ENCODE assay signal across 26 cellular contexts in genomic region chr12:123121670-123122069, GRCh38. TPM values are rescaled to one million over a fixed set of nuclear protein-coding genes. Genes with fewer than 3 reads are reported as not detected.
DNase-seq lines count a peak whose midpoint lies in the region; ATAC-seq and TF ChIP-seq lines count a peak whose summit lies in the region.
"Had no signal": no experiment of that assay in that cellular context is flagged by ENCODE, and none has a peak within 500 bp of the region (broad histone marks: within the 10 kb centered on the region; RNA-seq: fewer than 3 reads in every experiment).

No MANE protein-coding gene starts in this region.

- H3K4me2 ChIP-seq in BLaER1 treated with 17β-estradiol and CSF1 and Interleukin-3, amounts not matched to agents 10 nM and 100 nM = peak overlapping the region in 9 of 11 experiments; percentile 17 to 80 (median 67); a peak in 13 of 22 replicates
- H3K4me2 ChIP-seq: GM23338 had no signal

- ATAC-seq in HG02588 (IDR thresholded peaks at IDR 0.05; ENCODE audit: unreplicated experiment) = no peak
- ATAC-seq: GM23338 had no signal

- H3K9me3 ChIP-seq in BLaER1 treated with 17β-estradiol and CSF1 and Interleukin-3, amounts not matched to agents 10 nM and 100 nM (replicated peaks in 1 of 11) = no peaks in the 10 kb centered on the region
- no peaks in the 10 kb centered on the region for H3K9me3 ChIP-seq in liver (ENCODE audit: control insufficient read depth in 4 of 4, low read length in 3 of 4)
- H3K9me3 ChIP-seq: uterus had no signal

- H3K27me3 Mint-ChIP-seq in T-helper 1 cell treated with Interleukin-12 subunit alpha and Interleukin-12 subunit beta and Interleukin-4 antibody, amounts not matched to agents 30 μg/mL and 1 μg/mL, for 36 hours (ENCODE audit: low read depth) = no peaks in the 10 kb centered on the region
- H3K27me3 Mint-ChIP-seq in activated CD4-positive, alpha-beta memory T cell treated with anti-CD3 and anti-CD28 coated beads for 36 hours = no peaks in the 10 kb centered on the region

- peaks cover 41% of the 10 kb centered on the region for H3K4me1 Mint-ChIP-seq in T-helper 1 cell treated with Interleukin-12 subunit alpha and Interleukin-12 subunit beta and Interleukin-4 antibody, amounts not matched to agents 30 μg/mL and 1 μg/mL, for 36 hours (ENCODE audit: low read depth)
- H3K4me1 Mint-ChIP-seq in activated CD4-positive, alpha-beta memory T cell treated with anti-CD3 and anti-CD28 coated beads for 36 hours (ENCODE audit: low read depth) = peaks cover 38% of the 10 kb centered on the region

- no peak overlapping the region for H3K27ac ChIP-seq in BLaER1 treated with 17β-estradiol and CSF1 and Interleukin-3, amounts not matched to agents 10 nM and 100 nM
- no peak overlapping the region for H3K27ac ChIP-seq in liver (ENCODE audit: low read depth in 1 of 2, low read length in 2 of 2)
- H3K27ac ChIP-seq: uterus, WERI-Rb-1 had no signal

- H3K4me3 Mint-ChIP-seq in T-helper 1 cell treated with Interleukin-12 subunit alpha and Interleukin-12 subunit beta and Interleukin-4 antibody, amounts not matched to agents 30 μg/mL and 1 μg/mL, for 36 hours = peak overlapping the region; percentile 65
- no peak overlapping the region for H3K4me3 Mint-ChIP-seq in activated CD4-positive, alpha-beta memory T cell treated with anti-CD3 and anti-CD28 coated beads for 36 hours
- H3K4me3 Mint-ChIP-seq: GM23338 had no signal

- POLR2A ChIA-PET in activated CD4-positive, alpha-beta memory T cell treated with anti-CD3 and anti-CD28 coated beads for 36 hours (lab: Charles Lee) = no interaction called here

- 68% methylated on average over 6 of the region's 6 CpGs for WGBS in liver

- peaks cover 5% of the 10 kb centered on the region for H3K36me3 Mint-ChIP-seq in T-helper 1 cell treated with Interleukin-12 subunit alpha and Interleukin-12 subunit beta and Interleukin-4 antibody, amounts not matched to agents 30 μg/mL and 1 μg/mL, for 36 hours (ENCODE audit: low read depth)
- H3K36me3 Mint-ChIP-seq in activated CD4-positive, alpha-beta memory T cell treated with anti-CD3 and anti-CD28 coated beads for 36 hours = no peaks in the 10 kb centered on the region

- no peak for TF ChIP-seq CTCF in liver (IDR thresholded peaks at IDR 0.05; ENCODE audit: low read depth, low read length, missing input control)

- CTCF ChIA-PET in activated CD4-positive, alpha-beta memory T cell treated with anti-CD3 and anti-CD28 coated beads for 36 hours (lab: Charles Lee) = no interaction called here

- H3K27ac Mint-ChIP-seq in T-helper 1 cell treated with Interleukin-12 subunit alpha and Interleukin-12 subunit beta and Interleukin-4 antibody, amounts not matched to agents 30 μg/mL and 1 μg/mL, for 36 hours = peak overlapping the region; percentile 92
- peak overlapping the region; percentile 53 for H3K27ac Mint-ChIP-seq in activated CD4-positive, alpha-beta memory T cell treated with anti-CD3 and anti-CD28 coated beads for 36 hours
- H3K27ac Mint-ChIP-seq: GM23338 had no signal

- DNase-seq in T-helper 1 cell (no peak), NCI-H1105 treated with DMSO at 0.1 percent for 48 hours (lab: John Stamatoyannopoulos, UW) (no peak), middle frontal gyrus (ENCODE audit: extremely low spot score, low spot score) (no peak)
- DNase-seq in activated CD4-positive, alpha-beta memory T cell treated with anti-CD3 and anti-CD28 coated beads for 36 hours = no peak
- DNase-seq: ACHN; activated effector memory CD4-positive, alpha-beta T cell treated with Interleukin-2 at 50 U/mL for 16 hours; cerebellar nuclear complex; DMS79 treated with DMSO at 0.1 percent for 48 hours; erythroblast; foreskin melanocyte; hippocampal formation; islet precursor cell; MM.1S; NCI-H1436 treated with DMSO at 0.1 percent for 48 hours; NCI-H2171; NCI-H774; retina; SIG-M5; substantia nigra; uterus; WERI-Rb-1 had no signal

- H3K36me3 ChIP-seq in BLaER1 treated with 17β-estradiol and CSF1 and Interleukin-3, amounts not matched to agents 10 nM and 100 nM = peaks cover 0 to 7% (median 0%) of the 10 kb centered on the region in 11 experiments; a peak in 2 of 22 replicates
- H3K36me3 ChIP-seq in liver (ENCODE audit: control insufficient read depth in 4 of 4, insufficient read depth in 3 of 4, low read depth in 1 of 4, low read length in 3 of 4) = no peaks in the 10 kb centered on the region
- H3K36me3 ChIP-seq: uterus, WERI-Rb-1 had no signal

- intact Hi-C loops in activated CD4-positive, alpha-beta memory T cell treated with anti-CD3 and anti-CD28 coated beads for 36 hours (cut with micrococcal nuclease) = no loop called here

- TF ChIP-seq RAD21 in liver (IDR thresholded peaks at IDR 0.05) = no peak

- no peaks in the 10 kb centered on the region for H4K20me1 ChIP-seq in BLaER1 treated with 17β-estradiol and CSF1 and Interleukin-3, amounts not matched to agents 10 nM and 100 nM

- no peak overlapping the region for H3K9ac ChIP-seq in BLaER1 treated with 17β-estradiol and CSF1 and Interleukin-3, amounts not matched to agents 10 nM and 100 nM
- H3K9ac ChIP-seq in liver (ENCODE audit: low read depth in 1 of 2, low read length in 2 of 2) = no peak overlapping the region

- H3K4me3 ChIP-seq in BLaER1 treated with 17β-estradiol and CSF1 and Interleukin-3, amounts not matched to agents 10 nM and 100 nM = no peak overlapping the region
- H3K4me3 ChIP-seq in liver (ENCODE audit: low read depth in 1 of 3, low read length in 3 of 3) = no peak overlapping the region
- H3K4me3 ChIP-seq: GM23338, uterus had no signal

- no peaks in the 10 kb centered on the region for H3K27me3 ChIP-seq in BLaER1 treated with 17β-estradiol and CSF1 and Interleukin-3, amounts not matched to agents 10 nM and 100 nM
- H3K27me3 ChIP-seq in liver (ENCODE audit: control insufficient read depth in 4 of 4, insufficient read depth in 4 of 4, low read length in 3 of 4) = no peaks in the 10 kb centered on the region
- H3K27me3 ChIP-seq: uterus had no signal

- H3K9me3 Mint-ChIP-seq in T-helper 1 cell treated with Interleukin-12 subunit alpha and Interleukin-12 subunit beta and Interleukin-4 antibody, amounts not matched to agents 30 μg/mL and 1 μg/mL, for 36 hours = no peaks in the 10 kb centered on the region
- H3K9me3 Mint-ChIP-seq in activated CD4-positive, alpha-beta memory T cell treated with anti-CD3 and anti-CD28 coated beads for 36 hours = no peaks in the 10 kb centered on the region
- H3K9me3 Mint-ChIP-seq: GM23338 had no signal

- H3K4me1 ChIP-seq in BLaER1 treated with 17β-estradiol and CSF1 and Interleukin-3, amounts not matched to agents 10 nM and 100 nM = peaks cover 16 to 76% (median 50%) of the 10 kb centered on the region in 10 experiments
- peaks cover 0 to 16% (median 3%) of the 10 kb centered on the region in 4 donors for H3K4me1 ChIP-seq in liver (ENCODE audit: control insufficient read depth in 4 of 4, insufficient read depth in 4 of 4, low read length in 3 of 4)
- H3K4me1 ChIP-seq: uterus had no signal

TF ChIP-seq in liver, 16 proteins besides CTCF, POLR2A, EP300 and RAD21:
- TF ChIP-seq FOXA1 (IDR thresholded peaks at IDR 0.05) (no peak), HNF4A (conservative IDR thresholded peaks at IDR 0.05) (peak; percentile 12 to 24), YY1 (IDR thresholded peaks at IDR 0.05) (no peak)

RNA-seq across cellular contexts. Expression of gene PITPNM2, which starts 29.2 kb away (rescaled TPM):
- 1 to 10 TPM; 5.9 to 6.5 TPM for total RNA-seq in activated CD4-positive, alpha-beta memory T cell treated with anti-CD3 and anti-CD28 coated beads for 36 hours
- total RNA-seq in liver = 10 to 100 TPM in 1 of 2 donors, 1 to 10 TPM in 1; 1.3 to 28.4 TPM
- 1 to 10 TPM; 3.6 to 6.6 TPM for polyA plus RNA-seq in liver
